In the genomic region with DNA sequence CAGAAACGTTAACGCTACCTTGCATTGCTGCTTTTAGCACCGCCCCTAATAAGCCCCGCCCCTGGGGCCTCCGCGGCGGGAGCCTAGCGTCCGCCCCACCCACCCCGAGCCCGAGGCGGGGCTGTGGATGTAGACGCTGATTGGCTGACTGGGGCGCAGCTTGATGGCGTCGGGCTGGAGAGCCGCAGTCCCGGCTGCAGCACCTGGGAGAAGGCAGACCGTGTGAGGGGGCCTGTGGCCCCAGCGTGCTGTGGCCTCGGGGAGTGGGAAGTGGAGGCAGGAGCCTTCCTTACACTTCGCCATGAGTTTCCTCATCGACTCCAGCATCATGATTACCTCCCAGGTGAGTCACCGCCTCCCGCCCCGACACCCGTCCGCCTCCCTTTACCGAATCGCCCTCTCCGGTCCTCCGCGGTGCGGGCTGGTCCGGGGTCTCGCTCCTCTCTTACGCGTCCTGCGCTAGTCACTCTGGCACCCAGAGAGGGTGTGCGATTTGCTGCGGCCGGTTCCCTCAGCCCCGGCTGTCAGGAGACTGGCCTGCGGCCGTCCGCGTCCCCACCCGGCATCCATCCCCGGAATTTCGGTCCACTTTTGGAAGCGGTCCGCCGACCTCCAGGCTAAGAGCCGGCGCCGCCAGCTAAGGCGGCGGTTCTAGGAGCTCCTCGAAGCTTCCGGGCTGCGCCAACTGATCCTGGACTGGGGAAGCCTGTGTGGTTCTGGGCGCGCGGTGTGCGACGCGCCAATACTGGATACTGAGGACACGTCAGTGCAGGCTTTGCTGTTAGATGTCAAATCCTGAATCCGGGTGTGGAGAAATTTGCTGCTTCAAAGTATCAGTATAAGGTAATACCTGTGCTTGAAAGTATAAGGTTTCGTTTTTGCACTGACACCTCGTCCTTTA, we compare ENCODE assay signal across 8 cellular contexts. TPM values are rescaled to one million over a fixed set of nuclear protein-coding genes. Genes with fewer than 3 reads are reported as not detected.
DNase-seq lines count a peak whose midpoint lies in the region; ATAC-seq and TF ChIP-seq lines count a peak whose summit lies in the region.
"Not testable (repeated sequence)": the region's sequence is repeated elsewhere in the genome, so short reads cannot be mapped to it uniquely, and the experiment has no call there.

A gene (plus strand): TSS at position 156 of the 901 bp plus-strand sequence. CDS start 146 bp downstream, at position 302.

- H3K9ac ChIP-seq in BLaER1: peak within 1 kb of the TSS; percentile 82

- peak within 1 kb of the TSS; percentile 66 for H3K4me2 ChIP-seq in BLaER1

- peak within 1 kb of the TSS; percentile 73 for H3K27ac ChIP-seq in BLaER1
- peak within 1 kb of the TSS; percentile 80 to 84 for H3K27ac ChIP-seq in left lung

- not testable (repeated sequence) for H3K27me3 ChIP-seq in BLaER1, left lung

- H4K20me1 ChIP-seq in BLaER1: not testable (repeated sequence)

- H3K4me3 ChIP-seq in BLaER1 (peak within 1 kb of the TSS; percentile 79), left lung (peak within 1 kb of the TSS; percentile 84 to 88)

- DNase-seq in NCI-H69 (lab: John Stamatoyannopoulos, UW) (peak; percentile 97), dermis blood vessel endothelial cell (peak; percentile 94), left lung (peak; percentile 96 to 98)
- peak; percentile 97 for DNase-seq in activated CD4-positive, alpha-beta T cell treated with anti-CD3 and anti-CD28 coated beads, Interleukin-2, amount 50 U/mL, for 1 hour
- peak; percentile 92 to 93 for DNase-seq in stimulated activated CD4-positive, alpha-beta T cell treated with anti-CD3 and anti-CD28 coated beads, Interleukin-2, amount 100 ng/mL, for 48 hours

- not testable (repeated sequence) for TF ChIP-seq CTCF in left lung (IDR thresholded peaks at IDR 0.05)

- ATAC-seq in GM19328 (IDR thresholded peaks at IDR 0.05; ENCODE audit: unreplicated experiment) (peak; percentile 95), HG03520 (IDR thresholded peaks at IDR 0.05; ENCODE audit: unreplicated experiment) (peak; percentile 91), left lung (peak; percentile 100)

- H3K36me3 ChIP-seq in BLaER1, left lung: not testable (repeated sequence)

- peaks cover 10% of the 10 kb centered on the region; the same call in 1 of the 2 replicates for H3K4me1 ChIP-seq in BLaER1
- H3K4me1 ChIP-seq in left lung: peaks cover 0 to 11% of the 10 kb centered on the region in 2 donors

- intact Hi-C loops in left lung (cut with DNase I): not testable (repeated sequence)

- H3K9me3 ChIP-seq in BLaER1, left lung: not testable (repeated sequence)

RNA-seq across cellular contexts. Expression of the gene that starts here (rescaled TPM):
- 27.5 and 31.1 TPM in 2 replicates for total RNA-seq in dermis blood vessel endothelial cell
- 10 to 100 TPM; 14.5 to 19.1 TPM for total RNA-seq in left lung

Comparison
In these comparisons a context has a peak if more than half of its experiments do, and no peak if none do; other contexts are left out.
1. Peak in every context shown above with its lines: DNase-seq, ATAC-seq, H3K4me3 ChIP-seq and H3K27ac ChIP-seq.